1 cellular context compared by ENCODE assay signal in the genomic region with DNA sequence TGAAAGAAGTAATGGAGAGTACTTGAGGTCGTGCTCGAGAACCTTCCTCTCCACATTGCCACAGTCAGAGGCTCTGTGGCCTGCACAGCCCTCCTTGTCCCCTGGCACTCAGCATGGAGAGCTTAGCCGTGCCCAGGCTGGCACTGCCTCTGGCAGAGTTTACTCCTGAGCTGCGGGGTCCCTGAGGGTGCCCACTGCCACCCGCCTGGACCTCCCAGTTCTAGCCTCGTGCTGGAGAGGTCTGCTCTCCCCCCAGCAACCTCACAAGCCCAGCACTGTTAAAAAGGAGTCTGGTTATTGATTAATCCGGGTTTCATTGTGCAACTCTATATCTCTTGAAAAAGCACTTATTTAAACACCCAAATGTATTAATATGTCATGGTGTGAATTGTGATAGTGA.
TF ChIP-seq lines count a peak whose summit lies in the region.

No MANE protein-coding gene starts in this region.

TF ChIP-seq in HepG2, 621 proteins besides CTCF, POLR2A, EP300 and RAD21 (continued from another document and continues in another):
- TF ChIP-seq, protein P1, sequence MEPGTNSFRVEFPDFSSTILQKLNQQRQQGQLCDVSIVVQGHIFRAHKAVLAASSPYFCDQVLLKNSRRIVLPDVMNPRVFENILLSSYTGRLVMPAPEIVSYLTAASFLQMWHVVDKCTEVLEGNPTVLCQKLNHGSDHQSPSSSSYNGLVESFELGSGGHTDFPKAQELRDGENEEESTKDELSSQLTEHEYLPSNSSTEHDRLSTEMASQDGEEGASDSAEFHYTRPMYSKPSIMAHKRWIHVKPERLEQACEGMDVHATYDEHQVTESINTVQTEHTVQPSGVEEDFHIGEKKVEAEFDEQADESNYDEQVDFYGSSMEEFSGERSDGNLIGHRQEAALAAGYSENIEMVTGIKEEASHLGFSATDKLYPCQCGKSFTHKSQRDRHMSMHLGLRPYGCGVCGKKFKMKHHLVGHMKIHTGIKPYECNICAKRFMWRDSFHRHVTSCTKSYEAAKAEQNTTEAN (CRISPR knock-in tag; conservative IDR thresholded peaks at IDR 0.05), result 0 out of 2 replicates have a peak, but pooled peaks have one; percentile 30
- TF ChIP-seq ZNF329 (CRISPR knock-in tag; IDR thresholded peaks at IDR 0.05; ENCODE audit: low read depth), result no peak
- TF ChIP-seq SMC3 (IDR thresholded peaks at IDR 0.05; ENCODE audit: low read length), result no peak
- no peak for TF ChIP-seq CBX1 (IDR thresholded peaks at IDR 0.05; ENCODE audit: low read depth)
- TF ChIP-seq, protein P2, sequence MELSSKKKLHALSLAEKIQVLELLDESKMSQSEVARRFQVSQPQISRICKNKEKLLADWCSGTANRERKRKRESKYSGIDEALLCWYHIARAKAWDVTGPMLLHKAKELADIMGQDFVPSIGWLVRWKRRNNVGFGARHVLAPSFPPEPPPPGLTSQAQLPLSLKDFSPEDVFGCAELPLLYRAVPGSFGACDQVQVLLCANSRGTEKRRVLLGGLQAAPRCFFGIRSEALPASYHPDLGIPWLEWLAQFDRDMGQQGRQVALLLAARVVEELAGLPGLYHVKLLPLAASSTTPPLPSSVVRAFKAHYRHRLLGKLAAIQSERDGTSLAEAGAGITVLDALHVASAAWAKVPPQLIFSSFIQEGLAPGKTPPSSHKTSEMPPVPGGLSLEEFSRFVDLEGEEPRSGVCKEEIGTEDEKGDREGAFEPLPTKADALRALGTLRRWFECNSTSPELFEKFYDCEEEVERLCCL (CRISPR knock-in tag; IDR thresholded peaks at IDR 0.05; ENCODE audit: borderline replicate concordance), result no peak
- TF ChIP-seq GATAD1 (CRISPR knock-in tag; IDR thresholded peaks at IDR 0.05), result no peak
- no peak for TF ChIP-seq GPN1 (CRISPR knock-in tag; IDR thresholded peaks at IDR 0.05; ENCODE audit: borderline replicate concordance)
- peak; percentile 91 for TF ChIP-seq CEBPG (CRISPR knock-in tag; IDR thresholded peaks at IDR 0.05)
- no peak for TF ChIP-seq ZC3H13 (CRISPR knock-in tag; IDR thresholded peaks at IDR 0.05)
- peak; percentile 38; the same call in 1 of the 2 replicates for TF ChIP-seq ISL2 (CRISPR knock-in tag; IDR thresholded peaks at IDR 0.05)
- no peak for TF ChIP-seq JUND (CRISPR knock-in tag; IDR thresholded peaks at IDR 0.05)
- TF ChIP-seq ZNF879 (CRISPR knock-in tag; IDR thresholded peaks at IDR 0.05), result no peak
- TF ChIP-seq AKAP8 (CRISPR knock-in tag; IDR thresholded peaks at IDR 0.05), result no peak
- TF ChIP-seq MEF2D (CRISPR knock-in tag; IDR thresholded peaks at IDR 0.05), result no peak
- TF ChIP-seq, protein P3, sequence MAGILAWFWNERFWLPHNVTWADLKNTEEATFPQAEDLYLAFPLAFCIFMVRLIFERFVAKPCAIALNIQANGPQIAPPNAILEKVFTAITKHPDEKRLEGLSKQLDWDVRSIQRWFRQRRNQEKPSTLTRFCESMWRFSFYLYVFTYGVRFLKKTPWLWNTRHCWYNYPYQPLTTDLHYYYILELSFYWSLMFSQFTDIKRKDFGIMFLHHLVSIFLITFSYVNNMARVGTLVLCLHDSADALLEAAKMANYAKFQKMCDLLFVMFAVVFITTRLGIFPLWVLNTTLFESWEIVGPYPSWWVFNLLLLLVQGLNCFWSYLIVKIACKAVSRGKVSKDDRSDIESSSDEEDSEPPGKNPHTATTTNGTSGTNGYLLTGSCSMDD (CRISPR knock-in tag; IDR thresholded peaks at IDR 0.05), result no peak
- no peak for TF ChIP-seq RXRA (CRISPR knock-in tag; IDR thresholded peaks at IDR 0.05)
- no peak for TF ChIP-seq ZNF354B (CRISPR knock-in tag; IDR thresholded peaks at IDR 0.05)
- TF ChIP-seq REPIN1 (CRISPR knock-in tag; IDR thresholded peaks at IDR 0.05; ENCODE audit: borderline replicate concordance, low read depth), result no peak; the same call in 1 of the 2 replicates
- TF ChIP-seq, protein P4, sequence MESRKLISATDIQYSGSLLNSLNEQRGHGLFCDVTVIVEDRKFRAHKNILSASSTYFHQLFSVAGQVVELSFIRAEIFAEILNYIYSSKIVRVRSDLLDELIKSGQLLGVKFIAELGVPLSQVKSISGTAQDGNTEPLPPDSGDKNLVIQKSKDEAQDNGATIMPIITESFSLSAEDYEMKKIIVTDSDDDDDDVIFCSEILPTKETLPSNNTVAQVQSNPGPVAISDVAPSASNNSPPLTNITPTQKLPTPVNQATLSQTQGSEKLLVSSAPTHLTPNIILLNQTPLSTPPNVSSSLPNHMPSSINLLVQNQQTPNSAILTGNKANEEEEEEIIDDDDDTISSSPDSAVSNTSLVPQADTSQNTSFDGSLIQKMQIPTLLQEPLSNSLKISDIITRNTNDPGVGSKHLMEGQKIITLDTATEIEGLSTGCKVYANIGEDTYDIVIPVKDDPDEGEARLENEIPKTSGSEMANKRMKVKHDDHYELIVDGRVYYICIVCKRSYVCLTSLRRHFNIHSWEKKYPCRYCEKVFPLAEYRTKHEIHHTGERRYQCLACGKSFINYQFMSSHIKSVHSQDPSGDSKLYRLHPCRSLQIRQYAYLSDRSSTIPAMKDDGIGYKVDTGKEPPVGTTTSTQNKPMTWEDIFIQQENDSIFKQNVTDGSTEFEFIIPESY (CRISPR knock-in tag; IDR thresholded peaks at IDR 0.05), result no peak
- TF ChIP-seq ZBTB42 (CRISPR knock-in tag; IDR thresholded peaks at IDR 0.05), result no peak
- TF ChIP-seq THAP11 (CRISPR knock-in tag; IDR thresholded peaks at IDR 0.05), result no peak
- no peak for TF ChIP-seq ZNF530 (CRISPR knock-in tag; IDR thresholded peaks at IDR 0.05; ENCODE audit: low read depth)
- TF ChIP-seq, protein P5, sequence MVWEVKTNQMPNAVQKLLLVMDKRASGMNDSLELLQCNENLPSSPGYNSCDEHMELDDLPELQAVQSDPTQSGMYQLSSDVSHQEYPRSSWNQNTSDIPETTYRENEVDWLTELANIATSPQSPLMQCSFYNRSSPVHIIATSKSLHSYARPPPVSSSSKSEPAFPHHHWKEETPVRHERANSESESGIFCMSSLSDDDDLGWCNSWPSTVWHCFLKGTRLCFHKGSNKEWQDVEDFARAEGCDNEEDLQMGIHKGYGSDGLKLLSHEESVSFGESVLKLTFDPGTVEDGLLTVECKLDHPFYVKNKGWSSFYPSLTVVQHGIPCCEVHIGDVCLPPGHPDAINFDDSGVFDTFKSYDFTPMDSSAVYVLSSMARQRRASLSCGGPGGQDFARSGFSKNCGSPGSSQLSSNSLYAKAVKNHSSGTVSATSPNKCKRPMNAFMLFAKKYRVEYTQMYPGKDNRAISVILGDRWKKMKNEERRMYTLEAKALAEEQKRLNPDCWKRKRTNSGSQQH (CRISPR knock-in tag; IDR thresholded peaks at IDR 0.05; ENCODE audit: low read depth), result no peak
- TF ChIP-seq, protein P6, sequence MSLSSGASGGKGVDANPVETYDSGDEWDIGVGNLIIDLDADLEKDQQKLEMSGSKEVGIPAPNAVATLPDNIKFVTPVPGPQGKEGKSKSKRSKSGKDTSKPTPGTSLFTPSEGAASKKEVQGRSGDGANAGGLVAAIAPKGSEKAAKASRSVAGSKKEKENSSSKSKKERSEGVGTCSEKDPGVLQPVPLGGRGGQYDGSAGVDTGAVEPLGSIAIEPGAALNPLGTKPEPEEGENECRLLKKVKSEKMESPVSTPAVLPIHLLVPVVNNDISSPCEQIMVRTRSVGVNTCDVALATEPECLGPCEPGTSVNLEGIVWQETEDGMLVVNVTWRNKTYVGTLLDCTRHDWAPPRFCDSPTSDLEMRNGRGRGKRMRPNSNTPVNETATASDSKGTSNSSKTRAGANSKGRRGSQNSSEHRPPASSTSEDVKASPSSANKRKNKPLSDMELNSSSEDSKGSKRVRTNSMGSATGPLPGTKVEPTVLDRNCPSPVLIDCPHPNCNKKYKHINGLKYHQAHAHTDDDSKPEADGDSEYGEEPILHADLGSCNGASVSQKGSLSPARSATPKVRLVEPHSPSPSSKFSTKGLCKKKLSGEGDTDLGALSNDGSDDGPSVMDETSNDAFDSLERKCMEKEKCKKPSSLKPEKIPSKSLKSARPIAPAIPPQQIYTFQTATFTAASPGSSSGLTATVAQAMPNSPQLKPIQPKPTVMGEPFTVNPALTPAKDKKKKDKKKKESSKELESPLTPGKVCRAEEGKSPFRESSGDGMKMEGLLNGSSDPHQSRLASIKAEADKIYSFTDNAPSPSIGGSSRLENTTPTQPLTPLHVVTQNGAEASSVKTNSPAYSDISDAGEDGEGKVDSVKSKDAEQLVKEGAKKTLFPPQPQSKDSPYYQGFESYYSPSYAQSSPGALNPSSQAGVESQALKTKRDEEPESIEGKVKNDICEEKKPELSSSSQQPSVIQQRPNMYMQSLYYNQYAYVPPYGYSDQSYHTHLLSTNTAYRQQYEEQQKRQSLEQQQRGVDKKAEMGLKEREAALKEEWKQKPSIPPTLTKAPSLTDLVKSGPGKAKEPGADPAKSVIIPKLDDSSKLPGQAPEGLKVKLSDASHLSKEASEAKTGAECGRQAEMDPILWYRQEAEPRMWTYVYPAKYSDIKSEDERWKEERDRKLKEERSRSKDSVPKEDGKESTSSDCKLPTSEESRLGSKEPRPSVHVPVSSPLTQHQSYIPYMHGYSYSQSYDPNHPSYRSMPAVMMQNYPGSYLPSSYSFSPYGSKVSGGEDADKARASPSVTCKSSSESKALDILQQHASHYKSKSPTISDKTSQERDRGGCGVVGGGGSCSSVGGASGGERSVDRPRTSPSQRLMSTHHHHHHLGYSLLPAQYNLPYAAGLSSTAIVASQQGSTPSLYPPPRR (CRISPR knock-in tag; IDR thresholded peaks at IDR 0.05; ENCODE audit: borderline replicate concordance), result peak; percentile 48; the same call in 1 of the 2 replicates
- TF ChIP-seq ZFP82 (CRISPR knock-in tag; IDR thresholded peaks at IDR 0.05; ENCODE audit: borderline replicate concordance), result no peak
- TF ChIP-seq ZNF550 (CRISPR knock-in tag; IDR thresholded peaks at IDR 0.05; ENCODE audit: borderline replicate concordance), result no peak
- TF ChIP-seq CEBPB (IDR thresholded peaks at IDR 0.05; ENCODE audit: borderline replicate concordance, low read depth, low read length), result peak; percentile 97
- no peak for TF ChIP-seq HIVEP1 (CRISPR knock-in tag; IDR thresholded peaks at IDR 0.05)
- no peak for TF ChIP-seq CBFB (CRISPR knock-in tag; IDR thresholded peaks at IDR 0.05)
- TF ChIP-seq, protein P7, sequence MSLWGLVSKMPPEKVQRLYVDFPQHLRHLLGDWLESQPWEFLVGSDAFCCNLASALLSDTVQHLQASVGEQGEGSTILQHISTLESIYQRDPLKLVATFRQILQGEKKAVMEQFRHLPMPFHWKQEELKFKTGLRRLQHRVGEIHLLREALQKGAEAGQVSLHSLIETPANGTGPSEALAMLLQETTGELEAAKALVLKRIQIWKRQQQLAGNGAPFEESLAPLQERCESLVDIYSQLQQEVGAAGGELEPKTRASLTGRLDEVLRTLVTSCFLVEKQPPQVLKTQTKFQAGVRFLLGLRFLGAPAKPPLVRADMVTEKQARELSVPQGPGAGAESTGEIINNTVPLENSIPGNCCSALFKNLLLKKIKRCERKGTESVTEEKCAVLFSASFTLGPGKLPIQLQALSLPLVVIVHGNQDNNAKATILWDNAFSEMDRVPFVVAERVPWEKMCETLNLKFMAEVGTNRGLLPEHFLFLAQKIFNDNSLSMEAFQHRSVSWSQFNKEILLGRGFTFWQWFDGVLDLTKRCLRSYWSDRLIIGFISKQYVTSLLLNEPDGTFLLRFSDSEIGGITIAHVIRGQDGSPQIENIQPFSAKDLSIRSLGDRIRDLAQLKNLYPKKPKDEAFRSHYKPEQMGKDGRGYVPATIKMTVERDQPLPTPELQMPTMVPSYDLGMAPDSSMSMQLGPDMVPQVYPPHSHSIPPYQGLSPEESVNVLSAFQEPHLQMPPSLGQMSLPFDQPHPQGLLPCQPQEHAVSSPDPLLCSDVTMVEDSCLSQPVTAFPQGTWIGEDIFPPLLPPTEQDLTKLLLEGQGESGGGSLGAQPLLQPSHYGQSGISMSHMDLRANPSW (CRISPR knock-in tag; IDR thresholded peaks at IDR 0.05; ENCODE audit: borderline replicate concordance), result no peak
- TF ChIP-seq ZNF501 (CRISPR knock-in tag; IDR thresholded peaks at IDR 0.05), result 0 out of 2 replicates have a peak, but pooled peaks have one; percentile 11
- TF ChIP-seq, protein P8, sequence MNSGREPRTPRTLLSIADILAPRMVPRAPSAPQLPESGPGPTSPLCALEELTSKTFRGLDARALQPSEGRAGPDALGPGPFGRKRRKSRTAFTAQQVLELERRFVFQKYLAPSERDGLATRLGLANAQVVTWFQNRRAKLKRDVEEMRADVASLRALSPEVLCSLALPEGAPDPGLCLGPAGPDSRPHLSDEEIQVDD (CRISPR knock-in tag; IDR thresholded peaks at IDR 0.05; ENCODE audit: borderline replicate concordance), result no peak
- TF ChIP-seq ZMYM2 (CRISPR knock-in tag; IDR thresholded peaks at IDR 0.05), result no peak
- no peak for TF ChIP-seq ZNF776 (CRISPR knock-in tag; IDR thresholded peaks at IDR 0.05)
- no peak for TF ChIP-seq ZFP1 (CRISPR knock-in tag; IDR thresholded peaks at IDR 0.05)
- TF ChIP-seq ELF1 (CRISPR knock-in tag; IDR thresholded peaks at IDR 0.05), result no peak
- peak; percentile 27; the same call in 1 of the 2 replicates for TF ChIP-seq ZNF737 (CRISPR knock-in tag; IDR thresholded peaks at IDR 0.05; ENCODE audit: borderline replicate concordance)
- no peak for TF ChIP-seq PLRG1 (conservative IDR thresholded peaks at IDR 0.05)
- no peak for TF ChIP-seq FOXC1 (CRISPR knock-in tag; IDR thresholded peaks at IDR 0.05; ENCODE audit: borderline replicate concordance)
- TF ChIP-seq ZNF205 (CRISPR knock-in tag; IDR thresholded peaks at IDR 0.05), result no peak
- 0 out of 2 replicates have a peak, but pooled peaks have one; percentile 49 for TF ChIP-seq ZNF350 (CRISPR knock-in tag; IDR thresholded peaks at IDR 0.05; ENCODE audit: borderline replicate concordance, low read depth)
- TF ChIP-seq RNF2 (conservative IDR thresholded peaks at IDR 0.05; ENCODE audit: low read depth), result no peak
- 0 out of 2 replicates have a peak, but pooled peaks have one; percentile 27 for TF ChIP-seq MIXL1 (CRISPR knock-in tag; IDR thresholded peaks at IDR 0.05)
- peak; percentile 93 for TF ChIP-seq HNRNPL (IDR thresholded peaks at IDR 0.05; ENCODE audit: low read depth, low read length)
- TF ChIP-seq ZSCAN22 (CRISPR knock-in tag; IDR thresholded peaks at IDR 0.05), result no peak
- 0 out of 2 replicates have a peak, but pooled peaks have one; percentile 50 for TF ChIP-seq TARDBP (CRISPR knock-in tag; IDR thresholded peaks at IDR 0.05)
- peak; percentile 70 for TF ChIP-seq SALL1 (CRISPR knock-in tag; IDR thresholded peaks at IDR 0.05)
- no peak for TF ChIP-seq CC2D1A (CRISPR knock-in tag; IDR thresholded peaks at IDR 0.05)
- TF ChIP-seq ZNF556 (CRISPR knock-in tag; IDR thresholded peaks at IDR 0.05; ENCODE audit: borderline replicate concordance), result no peak
- no peak for TF ChIP-seq CHD2 (IDR thresholded peaks at IDR 0.05; ENCODE audit: low read depth, low read length)
- TF ChIP-seq, protein P9, sequence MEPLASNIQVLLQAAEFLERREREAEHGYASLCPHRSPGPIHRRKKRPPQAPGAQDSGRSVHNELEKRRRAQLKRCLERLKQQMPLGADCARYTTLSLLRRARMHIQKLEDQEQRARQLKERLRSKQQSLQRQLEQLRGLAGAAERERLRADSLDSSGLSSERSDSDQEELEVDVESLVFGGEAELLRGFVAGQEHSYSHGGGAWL (CRISPR knock-in tag; IDR thresholded peaks at IDR 0.05), result 0 out of 2 replicates have a peak, but pooled peaks have one; percentile 31
- 0 out of 2 replicates have a peak, but pooled peaks have one; percentile 32 for TF ChIP-seq KAT8 (CRISPR knock-in tag; IDR thresholded peaks at IDR 0.05)
